ENCODE assay signal across 21 cellular contexts in genomic region chr10:78968960-78969359, GRCh38.
DNase-seq lines count a peak whose midpoint lies in the region; ATAC-seq, FAIRE-seq and TF ChIP-seq lines count a peak whose summit lies in the region.
"Had no signal": no experiment of that assay in that cellular context is flagged by ENCODE, and none has a peak within 500 bp of the region (broad histone marks: within the 10 kb centered on the region; RNA-seq: fewer than 3 reads in every experiment).

No MANE protein-coding gene starts in this region.

- H3K27me3 ChIP-seq in BLaER1 treated with 17β-estradiol and CSF1 and Interleukin-3, amounts not matched to agents 10 nM and 100 nM = peaks cover 0 to 23% (median 11%) of the 10 kb centered on the region in 11 experiments; a peak in 12 of 22 replicates
- H3K27me3 ChIP-seq: BE2C, SJSA1 had no signal

- no peaks in the 10 kb centered on the region for H3K4me1 Mint-ChIP-seq in activated T-helper 17 cell treated with anti-CD3 and anti-CD28 coated beads, Interleukin-2, amount 50 U/mL, for 72 hours
- H3K4me1 Mint-ChIP-seq in osteocyte (ENCODE audit: unreplicated experiment) = peaks cover 64% of the 10 kb centered on the region

- H4K20me1 ChIP-seq in BLaER1 treated with 17β-estradiol and CSF1 and Interleukin-3, amounts not matched to agents 10 nM and 100 nM = peaks cover 0 to 34% (median 12%) of the 10 kb centered on the region in 11 experiments; a peak in 12 of 22 replicates

- no peaks in the 10 kb centered on the region for H3K9me3 Mint-ChIP-seq in activated T-helper 17 cell treated with anti-CD3 and anti-CD28 coated beads, Interleukin-2, amount 50 U/mL, for 72 hours
- H3K9me3 Mint-ChIP-seq in osteocyte (ENCODE audit: unreplicated experiment) = no peaks in the 10 kb centered on the region
- H3K9me3 Mint-ChIP-seq: CD8-positive, alpha-beta T cell had no signal

- no peak overlapping the region for H3K4me3 Mint-ChIP-seq in activated T-helper 17 cell treated with anti-CD3 and anti-CD28 coated beads, Interleukin-2, amount 50 U/mL, for 72 hours
- H3K4me3 Mint-ChIP-seq in osteocyte (ENCODE audit: unreplicated experiment) = no peak overlapping the region
- H3K4me3 Mint-ChIP-seq: CD8-positive, alpha-beta T cell had no signal

- peak; percentile 20 for DNase-seq in kidney
- no peak for DNase-seq in osteocyte (ENCODE audit: extremely low spot score, unreplicated experiment)
- DNase-seq: BE2C; Calu3; CD8-positive, alpha-beta T cell; DMS53; EL; H7; NCI-H1417; NCI-H187 treated with DMSO at 0.1 percent for 48 hours; NCI-H226; NCI-H524 treated with DMSO at 0.1 percent for 48 hours had no signal

- ATAC-seq in activated T-helper 17 cell treated with anti-CD3 and anti-CD28 coated beads, Interleukin-2, amount 50 U/mL, for 72 hours (replicated peaks) = no peak
- ATAC-seq in GM19324 (IDR thresholded peaks at IDR 0.05; ENCODE audit: low FRiP score, unreplicated experiment) = no peak
- no peak for ATAC-seq in GM19463 (IDR thresholded peaks at IDR 0.05; ENCODE audit: unreplicated experiment)
- no peak for ATAC-seq in GM18873 (IDR thresholded peaks at IDR 0.05; ENCODE audit: low FRiP score, unreplicated experiment)
- ATAC-seq: CD8-positive, alpha-beta T cell; GM12878 had no signal

- no peak for FAIRE-seq in kidney (lab: Jason Lieb, UNC)
- FAIRE-seq: A204.1, GM12878 had no signal

- H3K27ac Mint-ChIP-seq in activated T-helper 17 cell treated with anti-CD3 and anti-CD28 coated beads, Interleukin-2, amount 50 U/mL, for 72 hours = peak overlapping the region; percentile 8
- peak overlapping the region; percentile 29 for H3K27ac Mint-ChIP-seq in osteocyte (ENCODE audit: unreplicated experiment)
- H3K27ac Mint-ChIP-seq: CD8-positive, alpha-beta T cell had no signal

- H3K4me1 ChIP-seq in BLaER1 treated with 17β-estradiol and CSF1 and Interleukin-3, amounts not matched to agents 10 nM and 100 nM = peaks cover 24 to 56% (median 39%) of the 10 kb centered on the region in 10 experiments
- H3K4me1 ChIP-seq in kidney (ENCODE audit: control insufficient read depth in 1 of 2, insufficient read depth in 1 of 2, low read depth in 1 of 2, low read length in 2 of 2) = peaks cover 16 to 18% of the 10 kb centered on the region in 2 donors

- no peak overlapping the region for H3K27ac ChIP-seq in BLaER1 treated with 17β-estradiol and CSF1 and Interleukin-3, amounts not matched to agents 10 nM and 100 nM
- H3K27ac ChIP-seq in kidney (ENCODE audit: low read depth in 2 of 2, low read length in 2 of 2) = no peak overlapping the region
- H3K27ac ChIP-seq: KMS-11, SJSA1 had no signal

- no peaks in the 10 kb centered on the region for H3K27me3 Mint-ChIP-seq in activated T-helper 17 cell treated with anti-CD3 and anti-CD28 coated beads, Interleukin-2, amount 50 U/mL, for 72 hours
- no peaks in the 10 kb centered on the region for H3K27me3 Mint-ChIP-seq in osteocyte (ENCODE audit: unreplicated experiment)

- H3K36me3 Mint-ChIP-seq in activated T-helper 17 cell treated with anti-CD3 and anti-CD28 coated beads, Interleukin-2, amount 50 U/mL, for 72 hours (ENCODE audit: low read depth) = no peaks in the 10 kb centered on the region
- H3K36me3 Mint-ChIP-seq in osteocyte (ENCODE audit: unreplicated experiment) = no peaks in the 10 kb centered on the region
- H3K36me3 Mint-ChIP-seq: CD8-positive, alpha-beta T cell had no signal

- peak overlapping the region in 10 of 11 experiments; percentile 16 to 70 (median 50); a peak in 16 of 22 replicates for H3K4me2 ChIP-seq in BLaER1 treated with 17β-estradiol and CSF1 and Interleukin-3, amounts not matched to agents 10 nM and 100 nM
- H3K4me2 ChIP-seq: KMS-11 had no signal

- H3K4me3 ChIP-seq in BLaER1 treated with 17β-estradiol and CSF1 and Interleukin-3, amounts not matched to agents 10 nM and 100 nM = no peak overlapping the region
- H3K4me3 ChIP-seq in kidney (ENCODE audit: low read length in 2 of 2) = no peak overlapping the region
- H3K4me3 ChIP-seq: GM12878, SJSA1 had no signal

- intact Hi-C loops in kidney (cut with DNase I) = no loop called here

- no peak for TF ChIP-seq CTCF in kidney (IDR thresholded peaks at IDR 0.05; ENCODE audit: borderline replicate concordance, extremely low read depth, insufficient read depth)
- no peak for TF ChIP-seq CTCF in osteocyte (IDR thresholded peaks at IDR 0.05)

- no peak overlapping the region for H3K9ac ChIP-seq in BLaER1 treated with 17β-estradiol and CSF1 and Interleukin-3, amounts not matched to agents 10 nM and 100 nM
- no peak overlapping the region for H3K9ac ChIP-seq in kidney (ENCODE audit: low read length in 2 of 2)
- H3K9ac ChIP-seq: KMS-11 had no signal

- no peaks in the 10 kb centered on the region for H3K36me3 ChIP-seq in BLaER1 treated with 17β-estradiol and CSF1 and Interleukin-3, amounts not matched to agents 10 nM and 100 nM
- H3K36me3 ChIP-seq in kidney (ENCODE audit: control insufficient read depth in 1 of 2, insufficient read depth in 2 of 2, low read length in 2 of 2) = no peaks in the 10 kb centered on the region
- H3K36me3 ChIP-seq: BE2C, SJSA1 had no signal

- H3K9me3 ChIP-seq in BLaER1 treated with 17β-estradiol and CSF1 and Interleukin-3, amounts not matched to agents 10 nM and 100 nM (replicated peaks in 1 of 11) = no peaks in the 10 kb centered on the region
- H3K9me3 ChIP-seq in kidney (ENCODE audit: control insufficient read depth in 1 of 2, low read length in 2 of 2) = no peaks in the 10 kb centered on the region
- H3K9me3 ChIP-seq: BE2C, SJSA1 had no signal
